19 cellular contexts compared by ENCODE assay signal in genomic region chr7:157538321-157538720, GRCh38.
"Had no signal": no experiment of that assay in that cellular context is flagged by ENCODE, and none has a peak within 500 bp of the region (broad histone marks: within the 10 kb centered on the region; RNA-seq: fewer than 3 reads in every experiment).

No MANE protein-coding gene starts in this region.

- H3K4me3 Mint-ChIP-seq: nephron progenitor cell; stimulated activated effector memory CD8-positive, alpha-beta T cell treated with anti-CD3 and anti-CD28 coated beads, Interleukin-12 subunit alpha, Interleukin-12 subunit beta, amount 100 ng/mL, for 72 hours; type B pancreatic cell had no signal

- H3K27ac Mint-ChIP-seq: nephron progenitor cell; progenitor cell of endocrine pancreas; stimulated activated effector memory CD8-positive, alpha-beta T cell treated with anti-CD3 and anti-CD28 coated beads, Interleukin-12 subunit alpha, Interleukin-12 subunit beta, amount 100 ng/mL, for 72 hours; type B pancreatic cell had no signal

- H3K9me3 ChIP-seq: colonic mucosa, ovary, suprapubic skin, thyroid gland, vagina had no signal

- H3K9me3 Mint-ChIP-seq: stimulated activated effector memory CD8-positive, alpha-beta T cell treated with anti-CD3 and anti-CD28 coated beads, Interleukin-12 subunit alpha, Interleukin-12 subunit beta, amount 100 ng/mL, for 72 hours; type B pancreatic cell had no signal

- H3K4me1 Mint-ChIP-seq: stimulated activated effector memory CD8-positive, alpha-beta T cell treated with anti-CD3 and anti-CD28 coated beads, Interleukin-12 subunit alpha, Interleukin-12 subunit beta, amount 100 ng/mL, for 72 hours had no signal

- H3K27ac ChIP-seq: colonic mucosa, esophagus squamous epithelium, foreskin keratinocyte, ovary, suprapubic skin, thyroid gland, vagina had no signal

- H3K27me3 ChIP-seq: colonic mucosa, esophagus squamous epithelium, foreskin keratinocyte, ovary, suprapubic skin, thyroid gland, vagina had no signal

- ATAC-seq: foreskin keratinocyte; right cardiac atrium; stimulated activated effector memory CD8-positive, alpha-beta T cell treated with anti-CD3 and anti-CD28 coated beads, Interleukin-12 subunit alpha, Interleukin-12 subunit beta, amount 100 ng/mL, for 72 hours; stimulated activated naive CD8-positive, alpha-beta T cell treated with anti-CD3 and anti-CD28 coated beads, Interleukin-15, Interleukin-2, amounts not matched to agents 100 U/mL and 50 U/mL, for 24 hours had no signal

- H3K27me3 Mint-ChIP-seq: type B pancreatic cell had no signal

- H3K4me3 ChIP-seq: colonic mucosa, esophagus squamous epithelium, ovary, smooth muscle cell, suprapubic skin, thyroid gland, vagina had no signal

- H3K4me1 ChIP-seq: colonic mucosa, esophagus squamous epithelium, foreskin keratinocyte, suprapubic skin, thyroid gland, vagina had no signal

- H3K36me3 Mint-ChIP-seq: stimulated activated effector memory CD8-positive, alpha-beta T cell treated with anti-CD3 and anti-CD28 coated beads, Interleukin-12 subunit alpha, Interleukin-12 subunit beta, amount 100 ng/mL, for 72 hours; type B pancreatic cell had no signal

- H3K36me3 ChIP-seq: colonic mucosa, esophagus squamous epithelium, ovary, suprapubic skin, thyroid gland, vagina had no signal

- DNase-seq: cerebellar nuclear complex; colonic mucosa; dermis blood vessel endothelial cell; esophagus squamous epithelium; foreskin keratinocyte; hippocampal formation; nephron progenitor cell; ovary; stimulated activated CD4-positive, alpha-beta T cell treated with anti-CD3 and anti-CD28 coated beads, Interleukin-4, amount 100 ng/mL, for 1 hour; stimulated activated CD8-positive, alpha-beta memory T cell treated with anti-CD3 and anti-CD28 coated beads, Interleukin-4, amount 100 ng/mL, for 48 hours; stimulated activated naive CD8-positive, alpha-beta T cell treated with anti-CD3 and anti-CD28 coated beads, Interleukin-15, Interleukin-2, amounts not matched to agents 100 U/mL and 50 U/mL, for 24 hours; thyroid gland had no signal
